Comparison of ENCODE assay signal across 17 cellular contexts in genomic region chr2:231531408-231532188, GRCh38. TPM values are rescaled to one million over a fixed set of nuclear protein-coding genes. Genes with fewer than 3 reads are reported as not detected.
DNase-seq lines count a peak whose midpoint lies in the region; ATAC-seq and TF ChIP-seq lines count a peak whose summit lies in the region.
"Had no signal": no experiment of that assay in that cellular context is flagged by ENCODE, and none has a peak within 500 bp of the region (broad histone marks: within the 10 kb centered on the region; RNA-seq: fewer than 3 reads in every experiment).

No MANE protein-coding gene starts in this region.

- H4K20me1 ChIP-seq in osteoblast (ENCODE audit: insufficient read depth, low read length), result no peaks in the 10 kb centered on the region

- H3K9me3 ChIP-seq in esophagus squamous epithelium (no peaks in the 10 kb centered on the region), osteoblast (ENCODE audit: low read depth, low read length) (no peaks in the 10 kb centered on the region)
- H3K9me3 ChIP-seq: A549 had no signal

- CTCF ChIA-PET in activated CD4-positive, alpha-beta memory T cell treated with anti-CD3 and anti-CD28 coated beads for 36 hours (lab: Charles Lee), result interaction anchor here (1.2 to 7.2 kb wide), 5 partner anchors 8 to 70 kb away, joined by 4 to 76 read pairs (median 9); no protein-coding TSS in a partner anchor
- CTCF ChIA-PET in activated CD4-positive, alpha-beta memory T cell treated with anti-CD3 and anti-CD28 coated beads, Interleukin-2, amount 10 ng/mL, durations not matched to agents 7 days and 5 days (lab: Charles Lee), result interaction anchor here (0.6 to 3.5 kb wide), 12 partner anchors 8 to 1557 kb away, joined by 3 to 18 read pairs (median 9); no protein-coding TSS in a partner anchor

- no peaks in the 10 kb centered on the region for H3K36me3 ChIP-seq in esophagus squamous epithelium
- H3K36me3 ChIP-seq in osteoblast (ENCODE audit: insufficient read depth, low read length), result no peaks in the 10 kb centered on the region

- H3K27ac ChIP-seq in esophagus squamous epithelium (peak overlapping the region in 3 of 4 donors; percentile 19 to 65 (median 23)), osteoblast (ENCODE audit: low read depth, low read length) (no peak overlapping the region)

- H3K4me3 ChIP-seq in esophagus squamous epithelium, result no peak overlapping the region
- no peak overlapping the region for H3K4me3 ChIP-seq in osteoblast (ENCODE audit: insufficient read depth, low read length)
- H3K4me3 ChIP-seq: A549 had no signal

- no peak overlapping the region for H3K4me2 ChIP-seq in osteoblast (ENCODE audit: insufficient read depth, low read length)
- H3K4me2 ChIP-seq: A549 had no signal

- no peaks in the 10 kb centered on the region for H3K79me2 ChIP-seq in osteoblast (ENCODE audit: insufficient read depth, low read length)

- no peak overlapping the region for H3K27ac Mint-ChIP-seq in activated CD4-positive, alpha-beta memory T cell treated with anti-CD3 and anti-CD28 coated beads for 36 hours
- no peak overlapping the region for H3K27ac Mint-ChIP-seq in activated CD4-positive, alpha-beta memory T cell treated with anti-CD3 and anti-CD28 coated beads, Interleukin-2, amount 10 ng/mL, durations not matched to agents 7 days and 5 days
- H3K27ac Mint-ChIP-seq: activated B cell treated with CpG ODN at 0.5 μM for 24 hours had no signal

- DNase-seq in activated CD4-positive, alpha-beta memory T cell treated with anti-CD3 and anti-CD28 coated beads for 36 hours, result no peak
- no peak for DNase-seq in activated CD4-positive, alpha-beta memory T cell treated with anti-CD3 and anti-CD28 coated beads, Interleukin-2, amount 10 ng/mL, durations not matched to agents 7 days and 5 days
- DNase-seq in M059J (ENCODE audit: low read depth), result peak; percentile 20
- no peak for DNase-seq in esophagus squamous epithelium (lab: John Stamatoyannopoulos, UW)
- peak; percentile 95 for DNase-seq in osteoblast (ENCODE audit: insufficient read length, low spot score, missing footprints)
- DNase-seq in Right ventricle myocardium inferior (ENCODE audit: missing footprints), result no peak
- DNase-seq in RPMI8226, result no peak
- DNase-seq: activated B cell treated with CpG ODN at 0.5 μM for 24 hours; amniotic stem cell; MV-4-11; NCI-H2081 treated with DMSO at 0.1 percent for 48 hours; stimulated activated naive CD8-positive, alpha-beta T cell treated with anti-CD3 and anti-CD28 coated beads, Interleukin-15, Interleukin-2, amounts not matched to agents 100 U/mL and 50 U/mL, for 24 hours had no signal

- H3K27me3 ChIP-seq in esophagus squamous epithelium (peaks cover 0 to 41% (median 0%) of the 10 kb centered on the region in 4 donors), osteoblast (ENCODE audit: insufficient read depth, low read length) (peaks cover 17% of the 10 kb centered on the region)

- H3K4me1 ChIP-seq in esophagus squamous epithelium (peaks cover 5 to 20% (median 8%) of the 10 kb centered on the region in 3 donors), osteoblast (ENCODE audit: insufficient read depth, low read length) (no peaks in the 10 kb centered on the region)

- H3K27me3 Mint-ChIP-seq in activated CD4-positive, alpha-beta memory T cell treated with anti-CD3 and anti-CD28 coated beads for 36 hours, result peaks cover 13% of the 10 kb centered on the region
- peaks cover 47% of the 10 kb centered on the region for H3K27me3 Mint-ChIP-seq in activated CD4-positive, alpha-beta memory T cell treated with anti-CD3 and anti-CD28 coated beads, Interleukin-2, amount 10 ng/mL, durations not matched to agents 7 days and 5 days

- intact Hi-C loops in activated CD4-positive, alpha-beta memory T cell treated with anti-CD3 and anti-CD28 coated beads for 36 hours (cut with micrococcal nuclease), result no loop called here
- intact Hi-C loops in esophagus squamous epithelium (cut with DNase I), result no loop called here
- intact Hi-C loops in Right ventricle myocardium inferior (cut with DNase I), result loop anchor here (1.0 kb wide), 1 partner anchor 26 kb away; no protein-coding TSS in a partner anchor

- no peaks in the 10 kb centered on the region for H3K36me3 Mint-ChIP-seq in activated CD4-positive, alpha-beta memory T cell treated with anti-CD3 and anti-CD28 coated beads for 36 hours
- H3K36me3 Mint-ChIP-seq in activated CD4-positive, alpha-beta memory T cell treated with anti-CD3 and anti-CD28 coated beads, Interleukin-2, amount 10 ng/mL, durations not matched to agents 7 days and 5 days (ENCODE audit: low read depth), result no peaks in the 10 kb centered on the region
- H3K36me3 Mint-ChIP-seq: IgD-negative memory B cell had no signal

- ATAC-seq in HG02571 (IDR thresholded peaks at IDR 0.05; ENCODE audit: unreplicated experiment), result no peak
- no peak for ATAC-seq in Right ventricle myocardium inferior
- ATAC-seq: stimulated activated naive CD8-positive, alpha-beta T cell treated with anti-CD3 and anti-CD28 coated beads, Interleukin-15, Interleukin-2, amounts not matched to agents 100 U/mL and 50 U/mL, for 24 hours had no signal

- WGBS in esophagus squamous epithelium, 2 donors, result 77 to 82% methylated on average over 5 to 6 of the region's 12 CpGs

- TF ChIP-seq CTCF in esophagus squamous epithelium (IDR thresholded peaks at IDR 0.05), result no peak
- no peak for TF ChIP-seq CTCF in osteoblast (IDR thresholded peaks at IDR 0.05; ENCODE audit: extremely low read depth, low read depth, low read length)

- POLR2A ChIA-PET in activated CD4-positive, alpha-beta memory T cell treated with anti-CD3 and anti-CD28 coated beads for 36 hours (lab: Charles Lee), result no interaction called here
- POLR2A ChIA-PET in activated CD4-positive, alpha-beta memory T cell treated with anti-CD3 and anti-CD28 coated beads, Interleukin-2, amount 10 ng/mL, durations not matched to agents 7 days and 5 days (lab: Charles Lee), result interaction anchor here (1.1 to 4.1 kb wide), 5 partner anchors 10 to 67 kb away, joined by 3 to 18 read pairs (median 6); partner anchors contain the start of gene NCL

- no peak for TF ChIP-seq POLR2A in esophagus squamous epithelium (IDR thresholded peaks at IDR 0.05)

- no peak overlapping the region for H2AFZ ChIP-seq in osteoblast (ENCODE audit: low read length)

- peak overlapping the region; percentile 13 for H3K4me3 Mint-ChIP-seq in activated CD4-positive, alpha-beta memory T cell treated with anti-CD3 and anti-CD28 coated beads for 36 hours
- no peak overlapping the region for H3K4me3 Mint-ChIP-seq in activated CD4-positive, alpha-beta memory T cell treated with anti-CD3 and anti-CD28 coated beads, Interleukin-2, amount 10 ng/mL, durations not matched to agents 7 days and 5 days
- H3K4me3 Mint-ChIP-seq: activated B cell treated with CpG ODN at 0.5 μM for 24 hours had no signal

- H3K4me1 Mint-ChIP-seq in activated CD4-positive, alpha-beta memory T cell treated with anti-CD3 and anti-CD28 coated beads for 36 hours (ENCODE audit: low read depth), result peaks cover 7% of the 10 kb centered on the region
- peaks cover 37% of the 10 kb centered on the region for H3K4me1 Mint-ChIP-seq in activated CD4-positive, alpha-beta memory T cell treated with anti-CD3 and anti-CD28 coated beads, Interleukin-2, amount 10 ng/mL, durations not matched to agents 7 days and 5 days

- no peaks in the 10 kb centered on the region for H3K9me3 Mint-ChIP-seq in activated CD4-positive, alpha-beta memory T cell treated with anti-CD3 and anti-CD28 coated beads for 36 hours
- H3K9me3 Mint-ChIP-seq in activated CD4-positive, alpha-beta memory T cell treated with anti-CD3 and anti-CD28 coated beads, Interleukin-2, amount 10 ng/mL, durations not matched to agents 7 days and 5 days, result no peaks in the 10 kb centered on the region
- H3K9me3 Mint-ChIP-seq: activated B cell treated with CpG ODN at 0.5 μM for 24 hours, IgD-negative memory B cell had no signal

RNA-seq across cellular contexts. Expression of gene NMUR1, which starts 1.4 kb away (rescaled TPM):
- total RNA-seq in activated CD4-positive, alpha-beta memory T cell treated with anti-CD3 and anti-CD28 coated beads for 36 hours, result under 1 TPM in 1 of 2 experiments, not detected in 1; 0.07 TPM
- 1 to 10 TPM; 3.4 to 3.9 TPM for total RNA-seq in activated CD4-positive, alpha-beta memory T cell treated with anti-CD3 and anti-CD28 coated beads, Interleukin-2, amount 10 ng/mL, durations not matched to agents 7 days and 5 days
- total RNA-seq in M059J (2014; rRNA removed; shearing (Covaris generic)), result not detected in 2 replicates
- 1 to 10 TPM in 1 of 4 donors, under 1 TPM in 1, not detected in 2; 0.15 to 1.5 TPM for total RNA-seq in esophagus squamous epithelium
- under 0.01 TPM in 2 replicates for total RNA-seq in osteoblast
- 0.38 TPM for total RNA-seq in Right ventricle myocardium inferior
- total RNA-seq: activated B cell treated with CpG ODN at 0.5 μM for 24 hours, endothelial cell of umbilical vein, lung microvascular endothelial cell had no signal

Comparison
In these comparisons a context has a peak if more than half of its experiments do, and no peak if none do; other contexts are left out.
1. DNase-seq: peak in M059J (single experiment) and osteoblast (single experiment); none in activated CD4-positive, alpha-beta memory T cell treated with anti-CD3 and anti-CD28 coated beads for 36 hours (single experiment), activated CD4-positive, alpha-beta memory T cell treated with anti-CD3 and anti-CD28 coated beads, Interleukin-2, amount 10 ng/mL, durations not matched to agents 7 days and 5 days (single experiment), esophagus squamous epithelium (single experiment), Right ventricle myocardium inferior (single experiment) and RPMI8226 (single experiment).